In the genomic region with DNA sequence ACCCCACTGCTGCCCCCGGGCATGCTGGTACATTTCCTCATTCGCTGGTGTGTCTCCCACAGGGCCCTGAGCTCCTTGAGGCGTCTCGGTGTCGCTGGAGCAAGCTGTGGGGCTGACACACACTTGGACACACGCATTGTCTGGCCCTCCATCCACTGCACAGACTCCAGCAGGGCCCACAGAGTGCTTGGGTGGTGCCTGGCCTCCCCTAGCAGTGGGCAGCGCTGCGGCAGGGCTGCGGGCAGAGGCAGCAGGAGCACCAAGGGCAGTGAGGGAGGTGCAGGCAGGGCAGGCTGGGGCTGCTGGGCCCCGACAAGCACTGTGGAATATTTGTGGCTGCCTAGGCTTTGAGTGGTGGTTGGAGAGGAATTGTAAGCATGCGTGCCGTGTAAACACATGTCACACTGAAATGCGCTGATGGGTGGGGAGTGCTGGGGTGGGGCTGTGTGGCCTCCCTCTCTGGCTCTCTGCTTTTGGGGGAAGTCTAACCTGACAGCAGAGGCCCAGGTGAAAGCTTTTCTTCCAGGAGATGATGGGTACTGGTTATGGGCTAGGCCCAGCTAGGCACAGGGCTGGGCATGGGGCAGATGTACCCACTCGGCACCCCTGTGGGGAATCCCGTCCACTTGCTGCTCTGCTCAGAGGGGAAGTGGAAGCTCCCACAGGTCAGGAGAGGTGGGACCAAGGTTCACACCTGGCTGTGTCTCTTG, we compare ENCODE assay signal across 11 cellular contexts. TPM values are rescaled to one million over a fixed set of nuclear protein-coding genes. Genes with fewer than 3 reads are reported as not detected.
DNase-seq lines count a peak whose midpoint lies in the region; ATAC-seq and TF ChIP-seq lines count a peak whose summit lies in the region.
"Had no signal": no experiment of that assay in that cellular context is flagged by ENCODE, and none has a peak within 500 bp of the region (broad histone marks: within the 10 kb centered on the region; RNA-seq: fewer than 3 reads in every experiment).

No MANE protein-coding gene starts in this region.

- TF ChIP-seq CTCF in choroid plexus epithelial cell (conservative IDR thresholded peaks at IDR 0.05; ENCODE audit: low read depth, low read length) (no peak), lung (IDR thresholded peaks at IDR 0.05; ENCODE audit: control extremely low read depth, extremely low read depth) (no peak), upper lobe of right lung (IDR thresholded peaks at IDR 0.05) (no peak), A673 (conservative IDR thresholded peaks at IDR 0.05; ENCODE audit: low read depth, low read length) (no peak)

- 66 to 87% methylated on average over 15 of the region's 15 CpGs for WGBS in lung, 2 donors

- ATAC-seq in lung (ENCODE audit: insufficient read depth, low FRiP score), result peak; percentile 54
- peak; percentile 78 for ATAC-seq in upper lobe of right lung
- no peak for ATAC-seq in GM18519 (IDR thresholded peaks at IDR 0.05; ENCODE audit: low FRiP score, unreplicated experiment)
- ATAC-seq: right cardiac atrium had no signal

- H3K4me1 ChIP-seq in lung (ENCODE audit: control insufficient read depth in 2 of 2, insufficient read depth in 2 of 2, low read length in 2 of 2) (peaks cover 0 to 24% of the 10 kb centered on the region in 2 donors), upper lobe of right lung (peaks cover 43% of the 10 kb centered on the region), A673 (ENCODE audit: insufficient read depth, low read length, poor library complexity, severe bottlenecking) (peaks cover 3% of the 10 kb centered on the region)

- intact Hi-C loops in upper lobe of right lung (cut with DNase I) (no loop called here), A673 (cut with micrococcal nuclease; ENCODE audit: unreplicated experiment) (no loop called here)

- H3K36me3 ChIP-seq in lung (ENCODE audit: control insufficient read depth in 2 of 2, insufficient read depth in 2 of 2, low read length in 2 of 2) (no peaks in the 10 kb centered on the region), upper lobe of right lung (no peaks in the 10 kb centered on the region), A673 (ENCODE audit: insufficient read depth, low read length, poor library complexity, severe bottlenecking) (no peaks in the 10 kb centered on the region)

- BruUV-seq in A673 (replicated peaks; lab: Mats Ljungman, UMichigan), result no TSS peak

- H3K4me3 ChIP-seq in choroid plexus epithelial cell (ENCODE audit: low read depth, low read length) (no peak overlapping the region), lung (no peak overlapping the region), upper lobe of right lung (no peak overlapping the region), A673 (ENCODE audit: low read depth, low read length, poor library complexity, severe bottlenecking) (no peak overlapping the region)

- H3K27me3 ChIP-seq in lung (ENCODE audit: control insufficient read depth, insufficient read depth) (no peaks in the 10 kb centered on the region), upper lobe of right lung (no peaks in the 10 kb centered on the region), A673 (replicated peaks; ENCODE audit: insufficient read depth, low read depth, low read length, poor library complexity) (no peaks in the 10 kb centered on the region)

- H3K9me3 ChIP-seq in lung (ENCODE audit: control insufficient read depth in 2 of 2, insufficient read depth in 1 of 2, low read length in 1 of 2) (peaks cover 0 to 2% of the 10 kb centered on the region in 2 donors), upper lobe of right lung (no peaks in the 10 kb centered on the region), A673 (ENCODE audit: low read depth, low read length, poor library complexity, severe bottlenecking) (no peaks in the 10 kb centered on the region)

- peak overlapping the region in 1 of 2 donors; percentile 79 for H3K27ac ChIP-seq in lung (ENCODE audit: low read depth in 1 of 2, low read length in 1 of 2)
- H3K27ac ChIP-seq in upper lobe of right lung, result peak overlapping the region; percentile 75
- H3K27ac ChIP-seq in A673 (ENCODE audit: low read depth, low read length, poor library complexity, severe bottlenecking), result no peak overlapping the region

- CTCF ChIA-PET in A673 (lab: Charles Lee), result no interaction called here

- POLR2A ChIA-PET in A673 (lab: Charles Lee; ENCODE audit: low non-redundant PET), result no interaction called here

- peak; percentile 41 for DNase-seq in HT-29 (ENCODE audit: low spot score)
- peak; percentile 91 for DNase-seq in choroid plexus epithelial cell (ENCODE audit: low read depth)
- DNase-seq in lung (ENCODE audit: low spot score), result peak; percentile 59
- DNase-seq in upper lobe of right lung, result peak; percentile 77
- DNase-seq in A673 (ENCODE audit: low spot score), result no peak
- no peak for DNase-seq in Kasumi-1 (lab: John Stamatoyannopoulos, UW)
- DNase-seq: activated CD4-positive, alpha-beta T cell treated with anti-CD3 and anti-CD28 coated beads for 4 hours; NCI-H1092 treated with DMSO at 0.1 percent for 48 hours; OCI-M1 had no signal

RNA-seq across cellular contexts. Expression of gene HS6ST1, which starts 55.5 kb away (rescaled TPM):
- 17.6 and 17.7 TPM in 2 replicates for total RNA-seq in HT-29 (2014; rRNA removed; shearing (Covaris generic))
- total RNA-seq in lung (10 to 100 TPM; 27.1 to 37.7 TPM), upper lobe of right lung (33.2 TPM), A673 (2021) (56.7 and 63.3 TPM in 2 replicates)
- 10 to 100 TPM; 15.1 to 31.0 TPM for polyA plus RNA-seq in lung

Comparison
In these comparisons a context has a peak if more than half of its experiments do, and no peak if none do; other contexts are left out.
1. DNase-seq: peak in HT-29 (single experiment), choroid plexus epithelial cell (single experiment), lung (single experiment) and upper lobe of right lung (single experiment); none in A673 (single experiment) and Kasumi-1 (0 of 2).